Comparison of ENCODE assay signal across 9 cellular contexts in the genomic region with DNA sequence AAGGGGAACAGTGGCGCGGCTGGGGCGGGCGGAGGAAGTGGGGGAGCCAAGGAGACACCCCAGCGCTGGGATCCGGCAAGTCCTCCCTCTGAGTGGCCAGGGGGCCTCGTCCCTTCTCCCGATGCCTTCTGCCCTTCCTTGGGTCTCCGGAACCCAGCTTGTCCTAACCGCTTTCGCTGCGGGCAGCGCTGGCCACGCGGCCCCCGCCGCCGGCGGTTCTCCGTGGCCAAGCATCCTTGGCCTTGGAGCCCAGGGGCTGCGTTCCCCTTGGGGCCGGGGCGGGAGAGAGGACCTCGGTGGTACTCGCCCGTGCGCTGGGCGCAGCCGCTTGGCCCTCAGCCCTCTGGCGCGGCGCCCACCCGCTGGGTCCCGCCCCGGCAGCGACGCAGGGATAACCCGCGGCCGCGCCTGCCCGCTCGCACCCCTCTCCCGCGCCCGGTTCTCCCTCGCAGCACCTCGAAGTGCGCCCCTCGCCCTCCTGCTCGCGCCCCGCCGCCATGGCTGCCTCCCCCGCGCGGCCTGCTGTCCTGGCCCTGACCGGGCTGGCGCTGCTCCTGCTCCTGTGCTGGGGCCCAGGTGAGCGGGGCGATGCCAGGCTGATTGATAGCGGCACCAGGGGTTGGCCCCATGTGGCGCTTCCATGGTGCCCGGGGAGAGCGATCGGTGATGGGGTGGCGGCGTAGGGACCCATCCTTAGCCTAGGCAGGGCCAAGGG.
DNase-seq lines count a peak whose midpoint lies in the region; TF ChIP-seq lines count a peak whose summit lies in the region.
"Had no signal": no experiment of that assay in that cellular context is flagged by ENCODE, and none has a peak within 500 bp of the region (broad histone marks: within the 10 kb centered on the region; RNA-seq: fewer than 3 reads in every experiment).

No MANE protein-coding gene starts in this region.

- H2AFZ ChIP-seq in PC-9, result no peak overlapping the region

- H3K9me2 ChIP-seq in PC-9 (ENCODE audit: insufficient read depth), result no peaks in the 10 kb centered on the region

- BruUV-seq in PC-9 (replicated peaks; lab: Mats Ljungman, UMichigan), result no TSS peak

- H3K27ac ChIP-seq in WERI-Rb-1 (no peak overlapping the region), PC-9 (no peak overlapping the region)
- H3K27ac ChIP-seq: HL-60 had no signal

- POLR2A ChIA-PET in PC-9 (lab: Charles Lee; ENCODE audit: unreplicated experiment), result no interaction called here

- no peaks in the 10 kb centered on the region for H3F3A ChIP-seq in PC-9 (ENCODE audit: insufficient read depth, low read depth)

- H3K4me3 ChIP-seq in cardiac fibroblast (replicated peaks in 1 of 2; ENCODE audit: low read depth in 2 of 2, low read length in 2 of 2), result peak overlapping the region; percentile 4 to 21
- peak overlapping the region; percentile 24 for H3K4me3 ChIP-seq in lower leg skin (ENCODE audit: low read depth, poor library complexity, severe bottlenecking)
- H3K4me3 ChIP-seq in WERI-Rb-1 (ENCODE audit: low read depth, low read length), result no peak overlapping the region
- H3K4me3 ChIP-seq in PC-9, result no peak overlapping the region

- WGBS in lower leg skin, 2 donors, result 11 to 31% methylated on average over 34 to 45 of the region's 68 CpGs

- CTCF ChIA-PET in PC-9 (lab: Charles Lee), result no interaction called here

- no peaks in the 10 kb centered on the region for H3K79me2 ChIP-seq in PC-9 (ENCODE audit: low read depth)

- DNase-seq in activated CD4-positive, alpha-beta T cell treated with anti-CD3 and anti-CD28 coated beads, Interleukin-2, amount 50 U/mL, for 1 hour, result peak; percentile 24
- DNase-seq in cardiac fibroblast (ENCODE audit: low read depth in 2 of 2) (no peak), lower leg skin (ENCODE audit: low spot score in 2 of 2) (no peak), NCI-H1930 (lab: John Stamatoyannopoulos, UW) (no peak), SK-N-DZ (ENCODE audit: low spot score) (no peak), WERI-Rb-1 (no peak), PC-9 (no peak)
- peak in 5 of 6 experiments; percentile 5 to 35 (median 29) for DNase-seq in stimulated activated naive CD4-positive, alpha-beta T cell (lab: John Stamatoyannopoulos, UW)

- TF ChIP-seq CTCF in cardiac fibroblast (IDR thresholded peaks at IDR 0.05; ENCODE audit: low read depth, low read length), result no peak
- no peak for TF ChIP-seq CTCF in lower leg skin (IDR thresholded peaks at IDR 0.05)
- TF ChIP-seq CTCF in WERI-Rb-1 (IDR thresholded peaks at IDR 0.05; ENCODE audit: low read depth, low read length), result no peak
- TF ChIP-seq CTCF in PC-9 (conservative IDR thresholded peaks at IDR 0.05), result no peak

- H3K27me3 ChIP-seq in WERI-Rb-1 (ENCODE audit: insufficient read depth, low read depth, severe bottlenecking), result no peaks in the 10 kb centered on the region
- peaks cover 32% of the 10 kb centered on the region for H3K27me3 ChIP-seq in PC-9 (ENCODE audit: insufficient read depth, low read depth)

- H4K20me1 ChIP-seq in PC-9 (ENCODE audit: insufficient read depth), result no peaks in the 10 kb centered on the region

- intact Hi-C loops in lower leg skin (cut with DNase I; ENCODE audit: low total_unique reads) (no loop called here), PC-9 (cut with micrococcal nuclease; ENCODE audit: unreplicated experiment) (no loop called here)

- no peak for TF ChIP-seq POLR2A in lower leg skin (IDR thresholded peaks at IDR 0.05)

- no peaks in the 10 kb centered on the region for H3K4me1 ChIP-seq in PC-9 (replicated peaks; ENCODE audit: insufficient read depth)

- H3K9me3 ChIP-seq in WERI-Rb-1 (ENCODE audit: severe bottlenecking) (no peaks in the 10 kb centered on the region), PC-9 (ENCODE audit: insufficient read depth, low read depth) (no peaks in the 10 kb centered on the region)

- H3K4me2 ChIP-seq in PC-9, result no peak overlapping the region

- H3K36me3 ChIP-seq in WERI-Rb-1 (no peaks in the 10 kb centered on the region), PC-9 (ENCODE audit: low read depth) (no peaks in the 10 kb centered on the region)

Comparison
In these comparisons a context has a peak if more than half of its experiments do, and no peak if none do; other contexts are left out.
1. DNase-seq: peak in activated CD4-positive, alpha-beta T cell treated with anti-CD3 and anti-CD28 coated beads, Interleukin-2, amount 50 U/mL, for 1 hour (single experiment) and stimulated activated naive CD4-positive, alpha-beta T cell (5 of 6); none in cardiac fibroblast (0 of 2), lower leg skin (0 of 2), NCI-H1930 (0 of 2), SK-N-DZ (single experiment), WERI-Rb-1 (single experiment) and PC-9 (0 of 2).
2. H3K4me3 ChIP-seq: peak in cardiac fibroblast (2 of 2) and lower leg skin (single experiment); none in WERI-Rb-1 (single experiment) and PC-9 (single experiment).